Comparison of ENCODE assay signal across 10 cellular contexts in the genomic region with DNA sequence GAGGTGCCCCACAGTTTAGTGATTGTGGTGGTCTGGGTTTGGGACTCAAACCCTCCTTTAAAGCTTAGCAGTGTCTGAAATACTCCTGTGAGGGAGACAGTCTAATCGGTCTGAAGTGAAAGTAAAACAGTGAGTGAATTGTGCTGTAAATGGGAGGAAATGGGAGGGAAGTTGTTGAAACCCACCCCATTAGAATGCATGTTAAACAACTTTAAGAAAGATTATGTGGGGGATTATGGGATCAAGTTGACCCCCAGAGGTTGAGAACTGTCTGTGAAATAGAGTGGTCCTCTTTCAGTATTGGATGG.
DNase-seq lines count a peak whose midpoint lies in the region; ATAC-seq and TF ChIP-seq lines count a peak whose summit lies in the region.
"Had no signal": no experiment of that assay in that cellular context is flagged by ENCODE, and none has a peak within 500 bp of the region (broad histone marks: within the 10 kb centered on the region; RNA-seq: fewer than 3 reads in every experiment).

No MANE protein-coding gene starts in this region.

- H3K36me3 ChIP-seq in duodenal mucosa (ENCODE audit: control insufficient read depth in 1 of 2, insufficient read depth in 2 of 2, low read length in 2 of 2), result no peaks in the 10 kb centered on the region
- H3K36me3 ChIP-seq in parathyroid adenoma (ENCODE audit: control insufficient read depth, insufficient read depth, low read length), result no peaks in the 10 kb centered on the region
- no peaks in the 10 kb centered on the region for H3K36me3 ChIP-seq in esophagus squamous epithelium
- H3K36me3 ChIP-seq in psoas muscle (ENCODE audit: insufficient read depth in 1 of 2, low read depth in 1 of 2), result no peaks in the 10 kb centered on the region
- H3K36me3 ChIP-seq: uterus had no signal

- H3K4me3 ChIP-seq in GM12864 (ENCODE audit: low read depth, low read length) (peak overlapping the region; percentile 65), duodenal mucosa (ENCODE audit: low read depth in 1 of 2, low read length in 2 of 2) (peak overlapping the region; percentile 86 to 94), parathyroid adenoma (ENCODE audit: low read depth, low read length) (peak overlapping the region; percentile 64), esophagus squamous epithelium (peak overlapping the region in 2 of 4 donors; percentile 39 to 53), psoas muscle (no peak overlapping the region)
- H3K4me3 ChIP-seq: PC-9, uterus had no signal

- H3K27me3 ChIP-seq in duodenal mucosa (ENCODE audit: control insufficient read depth in 1 of 2, insufficient read depth in 2 of 2, low read length in 2 of 2) (no peaks in the 10 kb centered on the region), parathyroid adenoma (ENCODE audit: control insufficient read depth, insufficient read depth, low read length) (no peaks in the 10 kb centered on the region), esophagus squamous epithelium (no peaks in the 10 kb centered on the region), psoas muscle (ENCODE audit: insufficient read depth in 3 of 3, low read length in 2 of 3) (no peaks in the 10 kb centered on the region)
- H3K27me3 ChIP-seq: uterus had no signal

- H3K9me3 ChIP-seq in duodenal mucosa (ENCODE audit: control insufficient read depth in 1 of 2, low read length in 2 of 2), result no peaks in the 10 kb centered on the region
- H3K9me3 ChIP-seq in parathyroid adenoma (ENCODE audit: control insufficient read depth, low read length), result no peaks in the 10 kb centered on the region
- H3K9me3 ChIP-seq in esophagus squamous epithelium, result no peaks in the 10 kb centered on the region
- no peaks in the 10 kb centered on the region for H3K9me3 ChIP-seq in psoas muscle
- H3K9me3 ChIP-seq: uterus had no signal

- H3K79me2 ChIP-seq in parathyroid adenoma, result no peaks in the 10 kb centered on the region

- TF ChIP-seq CTCF in GM12864 (IDR thresholded peaks at IDR 0.05; ENCODE audit: low read depth, low read length, missing control alignments) (no peak), parathyroid adenoma (IDR thresholded peaks at IDR 0.05) (no peak), esophagus squamous epithelium (IDR thresholded peaks at IDR 0.05) (no peak), psoas muscle (IDR thresholded peaks at IDR 0.05) (no peak)

- H3K4me2 ChIP-seq in parathyroid adenoma (ENCODE audit: low read length), result peak overlapping the region; percentile 83
- H3K4me2 ChIP-seq: PC-9 had no signal

- ATAC-seq in HG03196 (IDR thresholded peaks at IDR 0.05; ENCODE audit: unreplicated experiment) (peak; percentile 21), psoas muscle (no peak), GM18870 (IDR thresholded peaks at IDR 0.05; ENCODE audit: unreplicated experiment) (no peak)

- WGBS in esophagus squamous epithelium, 2 donors, result 0% methylated on average over 1 of the region's 1 CpG; no CpG with 5 or more reads in 1 of the 2 donors
- 0 to 6% methylated on average over 1 of the region's 1 CpG; no CpG with 5 or more reads in 1 of the 3 donors for WGBS in psoas muscle, 3 donors

- TF ChIP-seq POLR2A in esophagus squamous epithelium (IDR thresholded peaks at IDR 0.05), result no peak

- H3K9ac ChIP-seq in duodenal mucosa (ENCODE audit: low read depth in 1 of 2, low read length in 2 of 2), result peak overlapping the region; percentile 88 to 93
- no peak overlapping the region for H3K9ac ChIP-seq in parathyroid adenoma

- H3K27ac ChIP-seq in duodenal mucosa (ENCODE audit: low read depth, low read length), result peak overlapping the region; percentile 89
- H3K27ac ChIP-seq in parathyroid adenoma, result peak overlapping the region; percentile 49
- H3K27ac ChIP-seq in esophagus squamous epithelium, result peak overlapping the region in 2 of 4 donors; percentile 84 to 91
- H3K27ac ChIP-seq in psoas muscle, result no peak overlapping the region
- H3K27ac ChIP-seq: PC-9, uterus had no signal

- intact Hi-C loops in esophagus squamous epithelium (cut with DNase I), result no loop called here
- intact Hi-C loops in psoas muscle (cut with DNase I), result no loop called here

- peaks cover 29 to 43% of the 10 kb centered on the region in 2 donors for H3K4me1 ChIP-seq in duodenal mucosa (ENCODE audit: control insufficient read depth in 1 of 2, insufficient read depth in 2 of 2, low read length in 2 of 2)
- H3K4me1 ChIP-seq in parathyroid adenoma, result no peaks in the 10 kb centered on the region
- peaks cover 0 to 73% (median 0%) of the 10 kb centered on the region in 3 donors for H3K4me1 ChIP-seq in esophagus squamous epithelium
- no peaks in the 10 kb centered on the region for H3K4me1 ChIP-seq in psoas muscle
- H3K4me1 ChIP-seq: uterus had no signal

- DNase-seq in GM12864 (ENCODE audit: low read depth) (no peak), esophagus squamous epithelium (lab: John Stamatoyannopoulos, UW) (no peak), psoas muscle (no peak)
- DNase-seq in central memory CD4-positive, alpha-beta T cell, result no peak
- DNase-seq: PC-9, uterus had no signal

- no peak overlapping the region for H2AFZ ChIP-seq in parathyroid adenoma
- H2AFZ ChIP-seq: PC-9 had no signal
